ENCODE assay signal across 8 cellular contexts in the genomic region with DNA sequence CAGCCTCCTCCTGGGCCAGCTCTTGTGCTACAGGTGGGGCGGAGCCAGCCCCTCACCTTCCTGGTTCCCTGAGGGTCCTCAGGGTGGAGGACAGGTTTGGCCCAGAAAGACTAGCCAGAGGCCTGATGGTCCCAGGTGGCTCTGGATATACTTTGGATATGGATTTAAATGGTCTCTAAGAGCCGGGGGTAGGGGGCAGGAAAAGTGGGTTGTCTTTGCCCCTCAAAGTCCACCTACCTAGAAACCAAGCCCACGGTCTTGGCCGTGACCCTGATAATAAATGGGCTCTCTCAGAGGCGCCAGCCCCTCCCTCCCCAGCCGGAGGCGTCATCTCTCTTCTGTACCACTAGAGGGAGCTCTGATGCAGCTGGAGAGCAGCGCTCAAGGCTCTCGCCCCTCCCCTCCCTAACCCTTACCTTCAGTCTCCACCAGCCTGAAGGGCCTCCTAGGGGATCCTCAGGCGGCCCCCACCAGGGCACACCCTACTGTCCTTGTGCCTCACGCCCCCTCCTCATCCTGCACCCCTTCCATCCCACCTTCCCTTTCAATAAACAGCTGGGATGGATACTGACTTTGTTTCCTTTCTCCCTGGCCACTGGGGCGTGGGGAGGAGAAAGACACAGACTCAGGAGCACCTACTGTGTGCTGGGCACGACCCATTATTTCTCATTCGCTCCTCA. TPM values are rescaled to one million over a fixed set of nuclear protein-coding genes. Genes with fewer than 3 reads are reported as not detected.
DNase-seq lines count a peak whose midpoint lies in the region; ATAC-seq and TF ChIP-seq lines count a peak whose summit lies in the region.

No MANE protein-coding gene starts in this region.

- no peaks in the 10 kb centered on the region for H3K27me3 ChIP-seq in SU-DHL-6 (ENCODE audit: low read length)
- no peaks in the 10 kb centered on the region for H3K27me3 ChIP-seq in sigmoid colon

- POLR2A ChIA-PET in GM10248 (lab: Yijun Ruan, JAX), result interaction anchor here (0.6 kb wide), 1 partner anchor 17 kb away, joined by 4 read pairs; no protein-coding TSS in a partner anchor

- H3F3A ChIP-seq in SU-DHL-6 (ENCODE audit: insufficient read depth), result no peaks in the 10 kb centered on the region

- peaks cover 3% of the 10 kb centered on the region for H3K27me3 Mint-ChIP-seq in activated naive CD8-positive, alpha-beta T cell treated with anti-CD3 and anti-CD28 coated beads, Interleukin-2, amount 50 U/mL, for 24 hours

- no peak overlapping the region for H3K9ac ChIP-seq in SU-DHL-6 (ENCODE audit: low read length)

- peaks cover 3% of the 10 kb centered on the region for H3K4me1 Mint-ChIP-seq in activated naive CD8-positive, alpha-beta T cell treated with anti-CD3 and anti-CD28 coated beads, Interleukin-2, amount 50 U/mL, for 24 hours

- H3K4me3 Mint-ChIP-seq in activated naive CD8-positive, alpha-beta T cell treated with anti-CD3 and anti-CD28 coated beads, Interleukin-2, amount 50 U/mL, for 24 hours, result no peak overlapping the region

- no peak overlapping the region for H3K27ac Mint-ChIP-seq in activated naive CD8-positive, alpha-beta T cell treated with anti-CD3 and anti-CD28 coated beads, Interleukin-2, amount 50 U/mL, for 24 hours

- no peak overlapping the region for H3K4me2 ChIP-seq in SU-DHL-6 (ENCODE audit: low read depth, low read length, poor library complexity, severe bottlenecking)

- H3K36me3 ChIP-seq in SU-DHL-6 (ENCODE audit: low read length), result no peaks in the 10 kb centered on the region
- H3K36me3 ChIP-seq in sigmoid colon, result peaks cover 0 to 24% (median 0%) of the 10 kb centered on the region in 4 donors

- TF ChIP-seq EP300 in sigmoid colon (IDR thresholded peaks at IDR 0.05), result no peak

- no peaks in the 10 kb centered on the region for H3K9me3 Mint-ChIP-seq in activated naive CD8-positive, alpha-beta T cell treated with anti-CD3 and anti-CD28 coated beads, Interleukin-2, amount 50 U/mL, for 24 hours

- no peaks in the 10 kb centered on the region for H3K9me2 ChIP-seq in SU-DHL-6 (replicated peaks; ENCODE audit: insufficient read depth, low read length)

- peak; percentile 80 for ATAC-seq in HG02588 (IDR thresholded peaks at IDR 0.05; ENCODE audit: unreplicated experiment)
- peak; percentile 93 for ATAC-seq in activated naive CD8-positive, alpha-beta T cell treated with anti-CD3 and anti-CD28 coated beads, Interleukin-2, amount 50 U/mL, for 24 hours
- ATAC-seq in left ventricle myocardium superior, result peak; percentile 94

- no peaks in the 10 kb centered on the region for H4K20me1 ChIP-seq in SU-DHL-6 (ENCODE audit: low read depth, low read length)

- no peaks in the 10 kb centered on the region for H3K36me3 Mint-ChIP-seq in activated naive CD8-positive, alpha-beta T cell treated with anti-CD3 and anti-CD28 coated beads, Interleukin-2, amount 50 U/mL, for 24 hours (ENCODE audit: low read depth)

- no peak for TF ChIP-seq POLR2A in sigmoid colon (IDR thresholded peaks at IDR 0.05)

- H3K4me3 ChIP-seq in SU-DHL-6 (ENCODE audit: insufficient read depth, low read length, poor library complexity, severe bottlenecking) (no peak overlapping the region), sigmoid colon (no peak overlapping the region)

- H3K9me3 ChIP-seq in SU-DHL-6 (ENCODE audit: insufficient read depth, low read length), result no peaks in the 10 kb centered on the region
- no peaks in the 10 kb centered on the region for H3K9me3 ChIP-seq in sigmoid colon

- H3K4me1 ChIP-seq in sigmoid colon, result peaks cover 0 to 7% (median 2%) of the 10 kb centered on the region in 4 donors

- CTCF ChIA-PET in GM10248 (lab: Yijun Ruan, JAX), result interaction anchor here (0.6 to 7.3 kb wide), 40 partner anchors 9 to 384 kb away, joined by 3 to 79 read pairs (median 5); a partner anchor contains a TSS

- H2AFZ ChIP-seq in SU-DHL-6 (ENCODE audit: low read depth, low read length, severe bottlenecking), result no peak overlapping the region

- H3K27ac ChIP-seq in SU-DHL-6 (ENCODE audit: low read depth, low read length) (no peak overlapping the region), sigmoid colon (no peak overlapping the region)

- intact Hi-C loops in left ventricle myocardium superior (cut with micrococcal nuclease), result loop anchor here (5.0 kb wide), 1 partner anchor 123 kb away; no protein-coding TSS in a partner anchor
- intact Hi-C loops in sigmoid colon (cut with DNase I), result loop anchor here (1.0 to 10.0 kb wide), 3 partner anchors 125 to 380 kb away; a partner anchor contains a TSS

- DNase-seq in GM10248 (ENCODE audit: extremely low spot score) (peak; percentile 91), NCI-H1417 treated with DMSO at 0.1 percent for 48 hours (lab: John Stamatoyannopoulos, UW) (peak; percentile 32), left ventricle myocardium superior (peak; percentile 74), sigmoid colon (peak; percentile 86), mesenteric fat pad (ENCODE audit: low spot score) (no peak)
- DNase-seq in activated naive CD8-positive, alpha-beta T cell treated with anti-CD3 and anti-CD28 coated beads, Interleukin-2, amount 50 U/mL, for 24 hours, result peak; percentile 78

- 13 to 19% methylated on average over 14 of the region's 14 CpGs for WGBS in sigmoid colon, 2 donors

- H3K79me2 ChIP-seq in SU-DHL-6 (ENCODE audit: insufficient read depth, low read length), result no peaks in the 10 kb centered on the region

- TF ChIP-seq CTCF in GM10248 (IDR thresholded peaks at IDR 0.05; ENCODE audit: control extremely low read depth, extremely low read depth, low read depth, missing control alignments) (peak; percentile 95), SU-DHL-6 (IDR thresholded peaks at IDR 0.05; ENCODE audit: insufficient read depth, low read length, poor library complexity, severe bottlenecking) (peak; percentile 83), sigmoid colon (IDR thresholded peaks at IDR 0.05) (peak; percentile 79 to 98 (median 84))

RNA-seq across cellular contexts. Expression of a gene that starts 7.5 kb away (rescaled TPM):
- total RNA-seq in left ventricle myocardium superior (17.4 TPM), sigmoid colon (10 to 100 TPM; 23.2 to 34.3 (median 27.6) TPM), mesenteric fat pad (21.3 TPM)
- 10 to 100 TPM in 1 of 3 donors, 1 to 10 TPM in 2; 2.3 to 16.3 (median 7.8) TPM for polyA plus RNA-seq in sigmoid colon

RNA-seq across cellular contexts. Expression of a gene that starts 26.1 kb away (rescaled TPM):
- total RNA-seq in left ventricle myocardium superior, result 0.40 TPM
- 1 to 10 TPM; 1.4 to 2.9 (median 1.6) TPM for total RNA-seq in sigmoid colon
- polyA plus RNA-seq in sigmoid colon, result 10 to 100 TPM in 2 of 3 donors, 1 to 10 TPM in 1; 9.6 to 29.2 (median 17.8) TPM
- 9.4 TPM for total RNA-seq in mesenteric fat pad

RNA-seq across cellular contexts. Expression of a gene that starts 29.1 kb away (rescaled TPM):
- total RNA-seq in left ventricle myocardium superior (18.3 TPM), sigmoid colon (1 to 10 TPM; 3.6 to 9.7 (median 4.9) TPM), mesenteric fat pad (8.5 TPM)
- polyA plus RNA-seq in sigmoid colon, result 1 to 10 TPM; 1.2 to 3.9 (median 1.2) TPM

RNA-seq across cellular contexts. Expression of a gene that starts 53.7 kb away (rescaled TPM):
- total RNA-seq in left ventricle myocardium superior (44.8 TPM), sigmoid colon (10 to 100 TPM; 60.7 to 77.5 (median 65.1) TPM), mesenteric fat pad (60.1 TPM)
- polyA plus RNA-seq in sigmoid colon, result 100 to 1,000 TPM in 1 of 3 donors, 10 to 100 TPM in 2; 87.7 to 197 (median 99.0) TPM

RNA-seq across cellular contexts. Expression of a gene that starts 57.1 kb away (rescaled TPM):
- 11.0 TPM for total RNA-seq in left ventricle myocardium superior
- total RNA-seq in sigmoid colon, result 10 to 100 TPM in 3 of 4 donors, 1 to 10 TPM in 1; 9.7 to 22.1 (median 15.6) TPM
- 10 to 100 TPM in 1 of 3 donors, 1 to 10 TPM in 2; 6.0 to 11.7 (median 6.2) TPM for polyA plus RNA-seq in sigmoid colon
- total RNA-seq in mesenteric fat pad, result 9.1 TPM
